In genomic region chr3:86269364-86270155, GRCh38 we compare ENCODE assay signal across 26 cellular contexts.
"Had no signal": no experiment of that assay in that cellular context is flagged by ENCODE, and none has a peak within 500 bp of the region (broad histone marks: within the 10 kb centered on the region; RNA-seq: fewer than 3 reads in every experiment).

No MANE protein-coding gene starts in this region.

- H3K27ac Mint-ChIP-seq: activated B cell treated with CpG ODN at 0.5 μM for 24 hours; activated CD4-positive, alpha-beta T cell treated with anti-CD3 and anti-CD28 coated beads, Interleukin-2, amount 10 ng/mL, durations not matched to agents 24 days and 14 days; activated CD8-positive, alpha-beta memory T cell treated with anti-CD3 and anti-CD28 coated beads, Interleukin-2, amount 10 ng/mL, durations not matched to agents 7 days and 5 days; activated naive CD8-positive, alpha-beta T cell; activated T-cell treated with anti-CD3 and anti-CD28 coated beads, Interleukin-2, amount 50 U/mL, for 24 hours; brain; T-cell had no signal

- H3K4me2 ChIP-seq: PC-9 had no signal

- H3K27ac ChIP-seq: PC-9, SK-N-MC had no signal

- H3K4me1 Mint-ChIP-seq: activated B cell treated with CpG ODN at 0.5 μM for 24 hours; activated CD4-positive, alpha-beta T cell treated with anti-CD3 and anti-CD28 coated beads, Interleukin-2, amount 10 ng/mL, durations not matched to agents 24 days and 14 days; activated CD8-positive, alpha-beta memory T cell treated with anti-CD3 and anti-CD28 coated beads, Interleukin-2, amount 10 ng/mL, durations not matched to agents 7 days and 5 days; central memory CD8-positive, alpha-beta T cell; T-cell had no signal

- H3K36me3 Mint-ChIP-seq: activated CD8-positive, alpha-beta memory T cell treated with anti-CD3 and anti-CD28 coated beads, Interleukin-2, amount 10 ng/mL, durations not matched to agents 7 days and 5 days; activated naive CD8-positive, alpha-beta T cell; brain; T-cell had no signal

- H3K4me3 Mint-ChIP-seq: activated B cell treated with CpG ODN at 0.5 μM for 24 hours; activated CD4-positive, alpha-beta T cell treated with anti-CD3 and anti-CD28 coated beads, Interleukin-2, amount 10 ng/mL, durations not matched to agents 24 days and 14 days; activated CD8-positive, alpha-beta memory T cell treated with anti-CD3 and anti-CD28 coated beads, Interleukin-2, amount 10 ng/mL, durations not matched to agents 7 days and 5 days; activated naive CD8-positive, alpha-beta T cell; activated T-cell treated with anti-CD3 and anti-CD28 coated beads, Interleukin-2, amount 50 U/mL, for 24 hours; brain; central memory CD8-positive, alpha-beta T cell; T-cell had no signal

- H3K4me3 ChIP-seq: PC-9, SK-N-MC had no signal

- H2AFZ ChIP-seq: PC-9 had no signal

- H3K27me3 Mint-ChIP-seq: activated B cell treated with CpG ODN at 0.5 μM for 24 hours; activated CD4-positive, alpha-beta T cell treated with anti-CD3 and anti-CD28 coated beads, Interleukin-2, amount 10 ng/mL, durations not matched to agents 24 days and 14 days; activated CD8-positive, alpha-beta memory T cell treated with anti-CD3 and anti-CD28 coated beads, Interleukin-2, amount 10 ng/mL, durations not matched to agents 7 days and 5 days; activated naive CD8-positive, alpha-beta T cell; activated T-cell treated with anti-CD3 and anti-CD28 coated beads, Interleukin-2, amount 50 U/mL, for 24 hours; brain; central memory CD8-positive, alpha-beta T cell; T-cell had no signal

- H3K9me3 Mint-ChIP-seq: central memory CD8-positive, alpha-beta T cell had no signal

- DNase-seq: activated B cell treated with CpG ODN at 0.5 μM for 24 hours; activated CD4-positive, alpha-beta T cell treated with anti-CD3 and anti-CD28 coated beads for 1 hour; activated CD4-positive, alpha-beta T cell treated with anti-CD3 and anti-CD28 coated beads, Interleukin-2, amount 10 ng/mL, durations not matched to agents 24 days and 14 days; activated CD4-positive, alpha-beta T cell treated with anti-CD3 and anti-CD28 coated beads, Interleukin-2, amount 50 U/mL, for 48 hours; activated CD8-positive, alpha-beta memory T cell treated with anti-CD3 and anti-CD28 coated beads, Interleukin-2, amount 10 ng/mL, durations not matched to agents 7 days and 5 days; activated effector memory CD4-positive, alpha-beta T cell treated with anti-CD3 and anti-CD28 coated beads, Interleukin-2, amount 50 U/mL, for 16 hours; activated naive CD4-positive, alpha-beta T cell treated with Interleukin-2 at 50 U/mL for 16 hours; activated T-cell treated with anti-CD3 and anti-CD28 coated beads, Interleukin-2, amount 50 U/mL, for 24 hours; amygdala; KG1; NCI-H1092; NCI-H1417; NCI-H2029; NCI-H2107; NCI-H2171 treated with DMSO at 0.1 percent for 48 hours; NCI-H226; NCI-H510A; PC-9; SIG-M5; T-cell; T-helper 2 cell; T1000 had no signal
